ENCODE assay signal across 8 cellular contexts in the genomic region with DNA sequence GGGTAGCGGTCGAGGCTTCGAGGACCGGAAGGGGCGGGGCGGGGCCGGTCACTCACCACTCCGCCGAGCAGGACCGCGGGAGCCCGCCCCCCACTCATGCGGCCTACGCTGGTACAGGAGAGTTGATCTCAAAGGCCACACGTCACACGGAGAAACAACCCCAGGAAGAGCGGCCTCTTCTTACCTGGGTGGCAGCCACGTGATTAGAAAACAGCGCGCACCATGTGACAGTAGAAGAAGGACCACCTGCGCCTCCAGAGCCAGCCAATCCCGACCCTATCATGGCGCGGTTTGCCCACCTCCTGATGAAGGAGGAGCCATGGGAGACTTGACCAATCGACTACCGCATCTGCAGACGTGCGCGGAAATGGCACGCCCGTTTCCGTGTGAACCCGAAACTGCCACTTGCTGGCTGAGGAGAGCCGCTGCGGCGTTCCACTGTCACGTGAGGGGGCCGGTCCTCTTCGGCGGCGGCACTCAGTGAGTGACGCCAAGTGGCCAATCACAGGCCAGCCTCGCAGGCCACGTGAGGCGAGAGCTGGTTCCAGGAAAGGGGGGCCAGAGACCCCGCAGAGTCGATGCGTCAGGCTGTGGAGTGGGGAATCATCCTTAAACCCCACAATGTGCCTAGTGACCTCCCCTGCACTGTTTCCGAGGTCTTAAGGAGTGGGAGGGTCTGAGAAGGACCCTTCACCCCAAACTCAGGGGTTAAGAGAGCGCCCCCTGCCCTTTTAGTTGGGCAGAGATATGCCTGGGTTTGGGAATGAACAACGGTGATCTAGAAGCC.
DNase-seq lines count a peak whose midpoint lies in the region; ATAC-seq, FAIRE-seq and TF ChIP-seq lines count a peak whose summit lies in the region.

A gene with protein sequence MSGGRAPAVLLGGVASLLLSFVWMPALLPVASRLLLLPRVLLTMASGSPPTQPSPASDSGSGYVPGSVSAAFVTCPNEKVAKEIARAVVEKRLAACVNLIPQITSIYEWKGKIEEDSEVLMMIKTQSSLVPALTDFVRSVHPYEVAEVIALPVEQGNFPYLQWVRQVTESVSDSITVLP (minus strand): TSS at position 205 of the 787 bp plus-strand sequence. CDS start 107 bp downstream, at position 98.

- TF ChIP-seq CTCF in AG09309 (IDR thresholded peaks at IDR 0.05; ENCODE audit: control insufficient read depth, insufficient read depth, low read depth, low read length, missing control alignments), result peak; percentile 25

- TF ChIP-seq POLR2A in GM18951 (IDR thresholded peaks at IDR 0.05; ENCODE audit: extremely low read depth, insufficient read depth, insufficient read length), result peak; percentile 64

- DNase-seq in AG09309 (ENCODE audit: low read depth), result peak; percentile 99
- DNase-seq in NCI-H345 treated with DMSO at 0.1 percent for 48 hours (lab: John Stamatoyannopoulos, UW; ENCODE audit: unreplicated experiment), result peak; percentile 98
- DNase-seq in activated CD4-positive, CD25-positive, alpha-beta regulatory T cell treated with anti-CD3 and anti-CD28 coated beads, Interleukin-2, amount 50 U/mL, for 16 hours (ENCODE audit: low read depth, low spot score), result peak; percentile 98
- DNase-seq in cerebellar cortex (ENCODE audit: low spot score), result peak; percentile 100
- peak; percentile 96 to 99 (median 98) for DNase-seq in stimulated activated CD4-positive, alpha-beta T cell treated with anti-CD3 and anti-CD28 coated beads, Interleukin-12 subunit alpha, Interleukin-12 subunit beta, amount 100 ng/mL, for 48 hours (ENCODE audit: low read depth in 2 of 3, low spot score in 1 of 3)

- in situ Hi-C loops in GM18951 (cut with MboI; ENCODE audit: low sequenced_read_pairs, unreplicated experiment), result no loop called here

- peak; percentile 87 for ATAC-seq in HG03280 (IDR thresholded peaks at IDR 0.05; ENCODE audit: unreplicated experiment)

- peak within 1 kb of the TSS; percentile 82 for H3K4me3 ChIP-seq in AG09309 (ENCODE audit: control insufficient read depth, low read depth, low read length)

- FAIRE-seq in islet of Langerhans (lab: Jason Lieb, UNC), result peak; percentile 93

Comparison
In these comparisons a context has a peak if more than half of its experiments do, and no peak if none do; other contexts are left out.
1. Peak in every context shown above with its lines: DNase-seq, ATAC-seq and H3K4me3 ChIP-seq.